Comparison of ENCODE assay signal across 31 cellular contexts in the genomic region with DNA sequence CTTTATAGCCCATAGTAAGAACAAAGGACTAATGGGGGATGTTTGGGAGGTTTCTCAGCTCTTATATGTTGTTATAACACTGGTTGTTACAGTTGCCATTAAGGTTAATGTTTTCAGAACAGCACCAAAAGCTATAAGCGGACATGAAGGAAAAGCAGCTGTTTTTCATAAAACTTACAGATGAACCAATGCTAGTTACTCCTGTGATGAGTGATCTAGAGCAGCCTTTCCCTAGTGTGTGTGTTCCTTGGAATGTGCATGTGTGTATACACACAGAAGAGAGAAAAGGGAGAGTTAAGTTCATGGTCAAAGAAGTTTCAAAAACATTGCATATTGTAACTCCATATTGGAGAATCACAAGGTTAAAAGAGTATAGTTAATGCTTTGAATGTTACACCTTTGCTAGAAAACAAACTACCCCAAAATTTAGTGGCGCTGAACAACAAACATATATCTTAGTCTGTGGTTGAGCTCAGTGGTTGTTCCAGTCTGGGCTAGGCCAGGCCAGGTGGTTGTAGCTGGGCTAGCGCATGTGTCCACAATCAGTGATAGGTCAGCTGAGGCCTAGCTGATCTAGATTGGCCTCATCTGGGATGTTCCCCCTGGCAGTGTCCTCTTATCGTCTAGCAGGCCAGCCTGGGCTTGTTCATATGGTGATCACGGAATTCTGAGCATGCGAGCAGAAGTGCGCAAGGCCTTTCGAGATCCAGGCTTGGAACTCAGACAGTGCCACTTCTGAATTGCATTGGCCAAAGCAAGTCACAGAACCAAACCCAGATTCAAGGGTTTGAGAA.
DNase-seq lines count a peak whose midpoint lies in the region; ATAC-seq and TF ChIP-seq lines count a peak whose summit lies in the region.
"Had no signal": no experiment of that assay in that cellular context is flagged by ENCODE, and none has a peak within 500 bp of the region (broad histone marks: within the 10 kb centered on the region; RNA-seq: fewer than 3 reads in every experiment).

No MANE protein-coding gene starts in this region.

- H3K4me3 Mint-ChIP-seq in CD14-positive monocyte, result no peak overlapping the region
- H3K4me3 Mint-ChIP-seq: activated CD4-positive, alpha-beta memory T cell treated with anti-CD3 and anti-CD28 coated beads for 36 hours; IgD-negative memory B cell; immature natural killer cell; natural killer cell had no signal

- ATAC-seq in SK-N-SH treated with all-trans-retinoic acid at 6 μM for 48 hours (peak; percentile 54), HG03280 (IDR thresholded peaks at IDR 0.05; ENCODE audit: unreplicated experiment) (no peak)
- ATAC-seq: activated naive CD4-positive, alpha-beta T cell treated with anti-CD3 and anti-CD28 coated beads, Interleukin-2, amount 50 U/mL, for 72 hours; foreskin keratinocyte; natural killer cell; right cardiac atrium; Right ventricle myocardium inferior had no signal

- TF ChIP-seq CTCF in CD14-positive monocyte (IDR thresholded peaks at IDR 0.05) (no peak), fibroblast of villous mesenchyme (IDR thresholded peaks at IDR 0.05; ENCODE audit: insufficient read depth, low read depth, low read length) (no peak)

- peaks cover 0 to 4% (median 0%) of the 10 kb centered on the region in 7 donors for H3K9me3 Mint-ChIP-seq in CD14-positive monocyte
- H3K9me3 Mint-ChIP-seq: activated CD4-positive, alpha-beta memory T cell treated with anti-CD3 and anti-CD28 coated beads for 36 hours; activated naive CD4-positive, alpha-beta T cell treated with anti-CD3 and anti-CD28 coated beads, Interleukin-2, amount 50 U/mL, for 72 hours; activated T-helper 2 cell treated with anti-CD3 and anti-CD28 coated beads, Interferon-gamma antibody, Interleukin-2, Interleukin-4, amounts not matched to agents 10 μg/mL and 5 μg/mL and 100 μg/mL, durations not matched to agents 14 hours and 24 hours and 36 hours; IgD-negative memory B cell; immature natural killer cell; natural killer cell had no signal

- intact Hi-C loops in CD14-positive monocyte (cut with micrococcal nuclease), result no loop called here

- H3K27ac Mint-ChIP-seq in CD14-positive monocyte, result peak overlapping the region in 4 of 7 donors; percentile 11 to 93 (median 44)
- H3K27ac Mint-ChIP-seq: activated CD4-positive, alpha-beta memory T cell treated with anti-CD3 and anti-CD28 coated beads for 36 hours; activated naive CD4-positive, alpha-beta T cell treated with anti-CD3 and anti-CD28 coated beads, Interleukin-2, amount 50 U/mL, for 72 hours; activated T-helper 2 cell treated with anti-CD3 and anti-CD28 coated beads, Interferon-gamma antibody, Interleukin-2, Interleukin-4, amounts not matched to agents 10 μg/mL and 5 μg/mL and 100 μg/mL, durations not matched to agents 14 hours and 24 hours and 36 hours; IgD-negative memory B cell; immature natural killer cell; natural killer cell had no signal

- peaks cover 58% of the 10 kb centered on the region for H3K4me1 Mint-ChIP-seq in CD14-positive monocyte
- H3K4me1 Mint-ChIP-seq: immature natural killer cell, natural killer cell had no signal

- no peak overlapping the region for H3K4me3 ChIP-seq in fibroblast of villous mesenchyme (ENCODE audit: low read depth, low read length)
- H3K4me3 ChIP-seq: ascending aorta, left lung, pancreas, thoracic aorta had no signal

- H3K36me3 Mint-ChIP-seq in CD14-positive monocyte, result no peaks in the 10 kb centered on the region
- H3K36me3 Mint-ChIP-seq: activated CD4-positive, alpha-beta memory T cell treated with anti-CD3 and anti-CD28 coated beads for 36 hours; activated naive CD4-positive, alpha-beta T cell treated with anti-CD3 and anti-CD28 coated beads, Interleukin-2, amount 50 U/mL, for 72 hours; IgD-negative memory B cell; immature natural killer cell; natural killer cell had no signal

- H3K27me3 Mint-ChIP-seq in CD14-positive monocyte (ENCODE audit: low read depth in 3 of 3), result peaks cover 0 to 8% (median 0%) of the 10 kb centered on the region in 3 donors
- H3K27me3 Mint-ChIP-seq: activated CD4-positive, alpha-beta memory T cell treated with anti-CD3 and anti-CD28 coated beads for 36 hours had no signal

- DNase-seq in CD14-positive monocyte (ENCODE audit: low spot score), result no peak
- peak; percentile 34 for DNase-seq in fibroblast of villous mesenchyme (ENCODE audit: low read depth)
- DNase-seq in renal cortical epithelial cell (ENCODE audit: low read depth), result peak; percentile 9
- DNase-seq in activated CD8-positive, alpha-beta memory T cell treated with anti-CD3 and anti-CD28 coated beads for 24 hours, result no peak
- DNase-seq in D341Med (ENCODE audit: low spot score), result no peak
- DNase-seq: activated CD4-positive, alpha-beta memory T cell treated with anti-CD3 and anti-CD28 coated beads for 36 hours; AML-193; caudate nucleus; dermis blood vessel endothelial cell; foreskin keratinocyte; immature natural killer cell; left lung; natural killer cell; NCI-H1092 treated with DMSO at 0.1 percent for 48 hours; NCI-H1930; NCI-H226; NCI-H82; pancreas; right cardiac atrium; stimulated activated CD4-positive, alpha-beta T cell treated with anti-CD3 and anti-CD28 coated beads, Interleukin-12 subunit alpha, Interleukin-12 subunit beta, amount 100 ng/mL, for 4 hours; stimulated activated CD4-positive, alpha-beta T cell treated with anti-CD3 and anti-CD28 coated beads, Interleukin-4, amount 100 ng/mL, for 4 hours; stimulated activated naive CD4-positive, alpha-beta T cell; T1000 had no signal

TF ChIP-seq in SK-N-SH treated with all-trans-retinoic acid at 6 μM for 48 hours, 23 proteins besides CTCF, POLR2A, EP300 and RAD21 (continues in another document):
- TF ChIP-seq ZNF8 (CRISPR knock-in tag; IDR thresholded peaks at IDR 0.05) (no peak), CSDC2 (CRISPR knock-in tag; IDR thresholded peaks at IDR 0.05) (no peak), ISL1 (CRISPR knock-in tag; IDR thresholded peaks at IDR 0.05) (no peak), PPARA (CRISPR knock-in tag; IDR thresholded peaks at IDR 0.05; ENCODE audit: borderline replicate concordance) (no peak), ESRRG (CRISPR knock-in tag; IDR thresholded peaks at IDR 0.05) (no peak), ZNF565 (CRISPR knock-in tag; conservative IDR thresholded peaks at IDR 0.05; ENCODE audit: low read depth) (no peak), GLIS3 (CRISPR knock-in tag; IDR thresholded peaks at IDR 0.05) (no peak), ARNTL (CRISPR knock-in tag; IDR thresholded peaks at IDR 0.05; ENCODE audit: borderline replicate concordance, low read depth) (no peak), ZNF70 (CRISPR knock-in tag; IDR thresholded peaks at IDR 0.05) (no peak), ZFP3 (CRISPR knock-in tag; IDR thresholded peaks at IDR 0.05) (no peak), SNAI2 (CRISPR knock-in tag; IDR thresholded peaks at IDR 0.05) (no peak), ZC3H10 (CRISPR knock-in tag; IDR thresholded peaks at IDR 0.05) (no peak), BACH2 (CRISPR knock-in tag; IDR thresholded peaks at IDR 0.05; ENCODE audit: borderline replicate concordance) (no peak), TCF4 (CRISPR knock-in tag; IDR thresholded peaks at IDR 0.05; ENCODE audit: borderline replicate concordance) (no peak)
- TF ChIP-seq, protein P1, sequence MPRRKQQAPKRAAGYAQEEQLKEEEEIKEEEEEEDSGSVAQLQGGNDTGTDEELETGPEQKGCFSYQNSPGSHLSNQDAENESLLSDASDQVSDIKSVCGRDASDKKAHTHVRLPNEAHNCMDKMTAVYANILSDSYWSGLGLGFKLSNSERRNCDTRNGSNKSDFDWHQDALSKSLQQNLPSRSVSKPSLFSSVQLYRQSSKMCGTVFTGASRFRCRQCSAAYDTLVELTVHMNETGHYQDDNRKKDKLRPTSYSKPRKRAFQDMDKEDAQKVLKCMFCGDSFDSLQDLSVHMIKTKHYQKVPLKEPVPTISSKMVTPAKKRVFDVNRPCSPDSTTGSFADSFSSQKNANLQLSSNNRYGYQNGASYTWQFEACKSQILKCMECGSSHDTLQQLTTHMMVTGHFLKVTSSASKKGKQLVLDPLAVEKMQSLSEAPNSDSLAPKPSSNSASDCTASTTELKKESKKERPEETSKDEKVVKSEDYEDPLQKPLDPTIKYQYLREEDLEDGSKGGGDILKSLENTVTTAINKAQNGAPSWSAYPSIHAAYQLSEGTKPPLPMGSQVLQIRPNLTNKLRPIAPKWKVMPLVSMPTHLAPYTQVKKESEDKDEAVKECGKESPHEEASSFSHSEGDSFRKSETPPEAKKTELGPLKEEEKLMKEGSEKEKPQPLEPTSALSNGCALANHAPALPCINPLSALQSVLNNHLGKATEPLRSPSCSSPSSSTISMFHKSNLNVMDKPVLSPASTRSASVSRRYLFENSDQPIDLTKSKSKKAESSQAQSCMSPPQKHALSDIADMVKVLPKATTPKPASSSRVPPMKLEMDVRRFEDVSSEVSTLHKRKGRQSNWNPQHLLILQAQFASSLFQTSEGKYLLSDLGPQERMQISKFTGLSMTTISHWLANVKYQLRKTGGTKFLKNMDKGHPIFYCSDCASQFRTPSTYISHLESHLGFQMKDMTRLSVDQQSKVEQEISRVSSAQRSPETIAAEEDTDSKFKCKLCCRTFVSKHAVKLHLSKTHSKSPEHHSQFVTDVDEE (CRISPR knock-in tag; IDR thresholded peaks at IDR 0.05), result no peak
- TF ChIP-seq, protein P2, sequence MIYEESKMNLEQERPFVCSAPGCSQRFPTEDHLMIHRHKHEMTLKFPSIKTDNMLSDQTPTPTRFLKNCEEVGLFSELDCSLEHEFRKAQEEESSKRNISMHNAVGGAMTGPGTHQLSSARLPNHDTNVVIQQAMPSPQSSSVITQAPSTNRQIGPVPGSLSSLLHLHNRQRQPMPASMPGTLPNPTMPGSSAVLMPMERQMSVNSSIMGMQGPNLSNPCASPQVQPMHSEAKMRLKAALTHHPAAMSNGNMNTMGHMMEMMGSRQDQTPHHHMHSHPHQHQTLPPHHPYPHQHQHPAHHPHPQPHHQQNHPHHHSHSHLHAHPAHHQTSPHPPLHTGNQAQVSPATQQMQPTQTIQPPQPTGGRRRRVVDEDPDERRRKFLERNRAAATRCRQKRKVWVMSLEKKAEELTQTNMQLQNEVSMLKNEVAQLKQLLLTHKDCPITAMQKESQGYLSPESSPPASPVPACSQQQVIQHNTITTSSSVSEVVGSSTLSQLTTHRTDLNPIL (CRISPR knock-in tag; IDR thresholded peaks at IDR 0.05; ENCODE audit: low read depth), result no peak

Comparison
In these comparisons a context has a peak if more than half of its experiments do, and no peak if none do; other contexts are left out.
1. DNase-seq: peak in fibroblast of villous mesenchyme (single experiment) and renal cortical epithelial cell (single experiment); none in CD14-positive monocyte (single experiment), activated CD8-positive, alpha-beta memory T cell treated with anti-CD3 and anti-CD28 coated beads for 24 hours (single experiment) and D341Med (single experiment).